Comparison of ENCODE assay signal across 17 cellular contexts in genomic region chr18:46469186-46469915, GRCh38.
DNase-seq lines count a peak whose midpoint lies in the region; ATAC-seq and TF ChIP-seq lines count a peak whose summit lies in the region.
"Had no signal": no experiment of that assay in that cellular context is flagged by ENCODE, and none has a peak within 500 bp of the region (broad histone marks: within the 10 kb centered on the region; RNA-seq: fewer than 3 reads in every experiment).

No MANE protein-coding gene starts in this region.

- no peak overlapping the region for H2BK120ac ChIP-seq in neuronal stem cell (ENCODE audit: low read depth, low read length)

- H3K9ac ChIP-seq in neuronal stem cell (ENCODE audit: low read depth, low read length, poor library complexity), result no peak overlapping the region

- no peaks in the 10 kb centered on the region for H3K4me1 Mint-ChIP-seq in HFFc6 (ENCODE audit: low read depth)
- H3K4me1 Mint-ChIP-seq in immature natural killer cell, result peaks cover 8 to 13% of the 10 kb centered on the region in 2 donors

- peaks cover 0 to 3% (median 0%) of the 10 kb centered on the region in 3 experiments for H3K27me3 ChIP-seq in neuronal stem cell (ENCODE audit: control insufficient read depth in 3 of 3, insufficient read depth in 3 of 3, low read depth in 1 of 3, low read length in 3 of 3)
- H3K27me3 ChIP-seq: suprapubic skin had no signal

- peak overlapping the region; percentile 14 for H2AK5ac ChIP-seq in neuronal stem cell (ENCODE audit: low read depth, low read length)

- TF ChIP-seq CTCF in HFFc6 (IDR thresholded peaks at IDR 0.05) (no peak), astrocyte of the spinal cord (IDR thresholded peaks at IDR 0.05; ENCODE audit: low read depth, low read length) (no peak), GM20000 (IDR thresholded peaks at IDR 0.05; ENCODE audit: extremely low read depth, missing control alignments) (no peak)

- H3K27ac Mint-ChIP-seq in HFFc6 (no peak overlapping the region), immature natural killer cell (no peak overlapping the region)
- H3K27ac Mint-ChIP-seq: T-helper 1 cell treated with Interleukin-12 subunit alpha and Interleukin-12 subunit beta and Interleukin-4 antibody, amounts not matched to agents 30 μg/mL and 1 μg/mL, for 36 hours had no signal

- DNase-seq in HFFc6 (peak; percentile 6), NCI-H2171 treated with DMSO at 0.1 percent for 48 hours (lab: John Stamatoyannopoulos, UW) (peak; percentile 77), astrocyte of the spinal cord (ENCODE audit: low read depth, low spot score) (peak; percentile 53), neuronal stem cell (ENCODE audit: low spot score) (no peak), GM20000 (ENCODE audit: low spot score) (no peak), immature natural killer cell (no peak), NCI-H526 (lab: John Stamatoyannopoulos, UW) (no peak)
- DNase-seq: activated CD4-positive, alpha-beta T cell treated with anti-CD3 and anti-CD28 coated beads, Interleukin-2, amount 50 U/mL, for 4 hours; activated effector memory CD4-positive, alpha-beta T cell treated with anti-CD3 and anti-CD28 coated beads, Interleukin-2, amount 50 U/mL, for 16 hours; Caco-2; central memory CD4-positive, alpha-beta T cell; KBM-7 had no signal

- peak overlapping the region; percentile 58 for H3K18ac ChIP-seq in neuronal stem cell (ENCODE audit: low read length)

- H3K4me1 ChIP-seq in neuronal stem cell (ENCODE audit: control insufficient read depth in 2 of 2, insufficient read depth in 1 of 2, low read depth in 1 of 2, low read length in 2 of 2), result peaks cover 15 to 36% of the 10 kb centered on the region in 2 donors
- H3K4me1 ChIP-seq: Caco-2, suprapubic skin had no signal

- H3K4me3 Mint-ChIP-seq in HFFc6 (no peak overlapping the region), immature natural killer cell (no peak overlapping the region)
- H3K4me3 Mint-ChIP-seq: T-helper 1 cell treated with Interleukin-12 subunit alpha and Interleukin-12 subunit beta and Interleukin-4 antibody, amounts not matched to agents 30 μg/mL and 1 μg/mL, for 36 hours had no signal

- H3K27me3 Mint-ChIP-seq in HFFc6 (ENCODE audit: insufficient read depth) (peaks cover 17% of the 10 kb centered on the region), immature natural killer cell (ENCODE audit: low read depth in 3 of 3) (peaks cover 2 to 4% (median 2%) of the 10 kb centered on the region in 3 donors)

- no peak overlapping the region for H3K27ac ChIP-seq in neuronal stem cell (replicated peaks; ENCODE audit: low read length)
- H3K27ac ChIP-seq: suprapubic skin had no signal

- H2BK5ac ChIP-seq in neuronal stem cell (ENCODE audit: low read length), result no peak overlapping the region

- WGBS in neuronal stem cell (ENCODE audit: extremely low coverage in 2 of 2, insufficient read length in 2 of 2, insufficient replicate concordance in 1 of 2), 2 donors, result no CpG with 5 or more reads among the region's 3 CpGs

- no peaks in the 10 kb centered on the region for H3K9me3 Mint-ChIP-seq in HFFc6
- H3K9me3 Mint-ChIP-seq in immature natural killer cell, result no peaks in the 10 kb centered on the region
- H3K9me3 Mint-ChIP-seq: T-helper 1 cell treated with Interleukin-12 subunit alpha and Interleukin-12 subunit beta and Interleukin-4 antibody, amounts not matched to agents 30 μg/mL and 1 μg/mL, for 36 hours had no signal

- H4K91ac ChIP-seq in neuronal stem cell (ENCODE audit: low read depth, low read length, poor library complexity), result no peak overlapping the region

- no peaks in the 10 kb centered on the region for H3K36me3 ChIP-seq in neuronal stem cell (replicated peaks in 1 of 2; ENCODE audit: control insufficient read depth in 2 of 2, insufficient read depth in 2 of 2, low read length in 2 of 2)
- H3K36me3 ChIP-seq: suprapubic skin had no signal

- H3K4me2 ChIP-seq in neuronal stem cell (ENCODE audit: insufficient read depth, low read length, poor library complexity, severe bottlenecking), result no peak overlapping the region

- no peak overlapping the region for H2AFZ ChIP-seq in neuronal stem cell (ENCODE audit: low read length)

- no peak overlapping the region for H2BK12ac ChIP-seq in neuronal stem cell (ENCODE audit: low read length)

- no peak for ATAC-seq in HG02885 (IDR thresholded peaks at IDR 0.05; ENCODE audit: poor library complexity, unreplicated experiment)
- ATAC-seq: GM12878, HCT116 had no signal

- no peak overlapping the region for H3K4ac ChIP-seq in neuronal stem cell (ENCODE audit: low read length)

- in situ Hi-C loops in astrocyte of the spinal cord (cut with HindIII; ENCODE audit: low sequenced_read_pairs), result no loop called here

- H3K4me3 ChIP-seq in astrocyte of the spinal cord (ENCODE audit: low read depth, low read length) (no peak overlapping the region), neuronal stem cell (ENCODE audit: low read length in 2 of 2) (no peak overlapping the region)
- H3K4me3 ChIP-seq: GM12878, suprapubic skin had no signal

- no peak overlapping the region for H3K23ac ChIP-seq in neuronal stem cell (ENCODE audit: low read depth, low read length, poor library complexity)

- H4K8ac ChIP-seq in neuronal stem cell (ENCODE audit: low read depth, low read length), result no peak overlapping the region

- H3K36me3 Mint-ChIP-seq in HFFc6 (ENCODE audit: low read depth) (no peaks in the 10 kb centered on the region), immature natural killer cell (peaks cover 0 to 19% (median 4%) of the 10 kb centered on the region in 3 donors)

- H2BK15ac ChIP-seq in neuronal stem cell (ENCODE audit: low read length), result no peak overlapping the region

- H3K14ac ChIP-seq in neuronal stem cell (ENCODE audit: low read length), result no peak overlapping the region

- H3K9me3 ChIP-seq in neuronal stem cell (replicated peaks in 1 of 2; ENCODE audit: control insufficient read depth in 2 of 2, insufficient read depth in 1 of 2, low read depth in 1 of 2, low read length in 2 of 2), result no peaks in the 10 kb centered on the region
- H3K9me3 ChIP-seq: Caco-2, suprapubic skin had no signal

- H3K79me1 ChIP-seq in neuronal stem cell (ENCODE audit: low read depth, low read length), result no peaks in the 10 kb centered on the region

Comparison
In these comparisons a context has a peak if more than half of its experiments do, and no peak if none do; other contexts are left out.
1. DNase-seq: peak in HFFc6 (single experiment), NCI-H2171 treated with DMSO at 0.1 percent for 48 hours (single experiment) and astrocyte of the spinal cord (single experiment); none in neuronal stem cell (single experiment), GM20000 (single experiment), immature natural killer cell (0 of 3) and NCI-H526 (0 of 2).